ENCODE assay signal across 1 cellular context in genomic region chr10:114937962-114938817, GRCh38.
TF ChIP-seq lines count a peak whose summit lies in the region.

Gene TRUB1 (plus strand): TSS chr10:114938195. CDS start chr10:114938254, 59 bp downstream.

TF ChIP-seq in HepG2, 621 proteins besides CTCF, POLR2A, EP300 and RAD21 (continued from another document and continues in another):
- TF ChIP-seq ZNF788 (CRISPR knock-in tag; IDR thresholded peaks at IDR 0.05; ENCODE audit: borderline replicate concordance) = peak; percentile 62; the same call in 1 of the 2 replicates
- TF ChIP-seq ZNF704 (CRISPR knock-in tag; IDR thresholded peaks at IDR 0.05; ENCODE audit: borderline replicate concordance) = no peak
- TF ChIP-seq ZFP62 (CRISPR knock-in tag; IDR thresholded peaks at IDR 0.05) = no peak
- TF ChIP-seq AGO1 (IDR thresholded peaks at IDR 0.05; ENCODE audit: low read depth, low read length, poor library complexity, severe bottlenecking) = no peak
- TF ChIP-seq ZNF160 (CRISPR knock-in tag; IDR thresholded peaks at IDR 0.05) = no peak
- peak; percentile 60; the same call in 1 of the 2 replicates for TF ChIP-seq ZNF547 (CRISPR knock-in tag; IDR thresholded peaks at IDR 0.05)
- TF ChIP-seq SNRNP70 (IDR thresholded peaks at IDR 0.05; ENCODE audit: low read depth, low read length) = no peak
- no peak for TF ChIP-seq EED (CRISPR knock-in tag; IDR thresholded peaks at IDR 0.05)
- TF ChIP-seq ZNF24 (IDR thresholded peaks at IDR 0.05) = no peak
- peak; percentile 87 for TF ChIP-seq ZGPAT (CRISPR knock-in tag; IDR thresholded peaks at IDR 0.05)
- TF ChIP-seq ELF3 (CRISPR knock-in tag; IDR thresholded peaks at IDR 0.05) = peak; percentile 98
- TF ChIP-seq ZNF484 (CRISPR knock-in tag; IDR thresholded peaks at IDR 0.05; ENCODE audit: borderline replicate concordance, low read depth) = no peak
- TF ChIP-seq PITX1 (CRISPR knock-in tag; IDR thresholded peaks at IDR 0.05) = peak; percentile 29; the same call in 1 of the 2 replicates
- TF ChIP-seq IKZF4 (CRISPR knock-in tag; IDR thresholded peaks at IDR 0.05; ENCODE audit: borderline replicate concordance, low read depth, not compliant biosample characterization) = no peak
- TF ChIP-seq ASH2L (IDR thresholded peaks at IDR 0.05; ENCODE audit: insufficient read length, low read depth, low read length) = peak; percentile 96
- no peak for TF ChIP-seq ZNF784 (CRISPR knock-in tag; IDR thresholded peaks at IDR 0.05; ENCODE audit: borderline replicate concordance)
- no peak for TF ChIP-seq TBP (CRISPR knock-in tag; IDR thresholded peaks at IDR 0.05)
- no peak for TF ChIP-seq HMG20B (CRISPR knock-in tag; conservative IDR thresholded peaks at IDR 0.05)
- peak; percentile 49 for TF ChIP-seq THRA (CRISPR knock-in tag; IDR thresholded peaks at IDR 0.05; ENCODE audit: borderline replicate concordance)
- TF ChIP-seq ERF (CRISPR knock-in tag; IDR thresholded peaks at IDR 0.05) = peak; percentile 89
- no peak for TF ChIP-seq HOXA9 (CRISPR knock-in tag; IDR thresholded peaks at IDR 0.05; ENCODE audit: borderline replicate concordance)
- TF ChIP-seq ZNF580 (CRISPR knock-in tag; IDR thresholded peaks at IDR 0.05; ENCODE audit: borderline replicate concordance, low read depth) = peak; percentile 89; the same call in 1 of the 2 replicates
- TF ChIP-seq ZZZ3 (CRISPR knock-in tag; IDR thresholded peaks at IDR 0.05; ENCODE audit: borderline replicate concordance) = 0 out of 2 replicates have a peak, but pooled peaks have one; percentile 64
- TF ChIP-seq ZSCAN22 (CRISPR knock-in tag; IDR thresholded peaks at IDR 0.05) = no peak
- peak; percentile 78 for TF ChIP-seq SRF (IDR thresholded peaks at IDR 0.05; ENCODE audit: low read depth, low read length)
- TF ChIP-seq ELK4 (CRISPR knock-in tag; IDR thresholded peaks at IDR 0.05; ENCODE audit: borderline replicate concordance) = no peak
- no peak for TF ChIP-seq ATM (IDR thresholded peaks at IDR 0.05; ENCODE audit: borderline replicate concordance)
- no peak for TF ChIP-seq KAT2B (IDR thresholded peaks at IDR 0.05; ENCODE audit: borderline replicate concordance, low read depth, low read length)
- TF ChIP-seq ZNF512 (CRISPR knock-in tag; IDR thresholded peaks at IDR 0.05) = no peak
- TF ChIP-seq CREBL2 (CRISPR knock-in tag; IDR thresholded peaks at IDR 0.05; ENCODE audit: borderline replicate concordance) = no peak
- TF ChIP-seq SIX4 (CRISPR knock-in tag; IDR thresholded peaks at IDR 0.05) = peak; percentile 45; the same call in 1 of the 2 replicates
- peak; percentile 100 for TF ChIP-seq THAP11 (CRISPR knock-in tag; IDR thresholded peaks at IDR 0.05)
- TF ChIP-seq REST (IDR thresholded peaks at IDR 0.05; ENCODE audit: borderline replicate concordance in 1 of 2, low read depth in 1 of 2, low read length in 2 of 2) = 0 out of 4 replicates have a peak, but pooled peaks of 1 of the 2 experiments have one; percentile 51
- TF ChIP-seq JUND (CRISPR knock-in tag; IDR thresholded peaks at IDR 0.05) = no peak
- TF ChIP-seq MIXL1 (CRISPR knock-in tag; IDR thresholded peaks at IDR 0.05) = 0 out of 2 replicates have a peak, but pooled peaks have one; percentile 40
- TF ChIP-seq ZIK1 (CRISPR knock-in tag; IDR thresholded peaks at IDR 0.05; ENCODE audit: borderline replicate concordance, low read depth) = no peak
- peak; percentile 97 for TF ChIP-seq IRF2 (CRISPR knock-in tag; IDR thresholded peaks at IDR 0.05)
- TF ChIP-seq U2AF1 (optimal IDR thresholded peaks at IDR 0.05; ENCODE audit: low read depth, low read length) = no peak
- TF ChIP-seq ZBTB25 (CRISPR knock-in tag; IDR thresholded peaks at IDR 0.05) = no peak; the same call in 1 of the 2 replicates
- 0 out of 2 replicates have a peak, but pooled peaks have one; percentile 17 for TF ChIP-seq TSC22D2 (CRISPR knock-in tag; IDR thresholded peaks at IDR 0.05; ENCODE audit: borderline replicate concordance)
- TF ChIP-seq HMGXB4 (CRISPR knock-in tag; IDR thresholded peaks at IDR 0.05; ENCODE audit: borderline replicate concordance in 1 of 2, low read depth in 1 of 2) = peak; percentile 81 to 83
- TF ChIP-seq PCBP1 (IDR thresholded peaks at IDR 0.05; ENCODE audit: borderline replicate concordance, low read depth, low read length) = no peak
- TF ChIP-seq THAP8 (CRISPR knock-in tag; IDR thresholded peaks at IDR 0.05; ENCODE audit: borderline replicate concordance) = no peak
- TF ChIP-seq HIC2 (CRISPR knock-in tag; IDR thresholded peaks at IDR 0.05; ENCODE audit: low read depth) = no peak
